Comparison of ENCODE assay signal across 20 cellular contexts in genomic region chr5:174617910-174618309, GRCh38.
"Had no signal": no experiment of that assay in that cellular context is flagged by ENCODE, and none has a peak within 500 bp of the region (broad histone marks: within the 10 kb centered on the region; RNA-seq: fewer than 3 reads in every experiment).

No MANE protein-coding gene starts in this region.

- H3K4me3 ChIP-seq: gastrocnemius medialis, neural progenitor cell, ovary, thoracic aorta, vagina had no signal

- FAIRE-seq: astrocyte, colon, kidney had no signal

- H3K9ac ChIP-seq: neural progenitor cell had no signal

- H3K27ac ChIP-seq: gastrocnemius medialis, neural progenitor cell, ovary, thoracic aorta, vagina, WERI-Rb-1 had no signal

- H3K4me1 ChIP-seq: gastrocnemius medialis, vagina had no signal

- H3K4me2 ChIP-seq: neural progenitor cell had no signal

- H3K4me3 Mint-ChIP-seq: activated CD8-positive, alpha-beta T cell treated with anti-CD3 and anti-CD28 coated beads, Interleukin-2, amount 10 ng/mL, durations not matched to agents 7 days and 5 days; activated naive CD8-positive, alpha-beta T cell treated with anti-CD3 and anti-CD28 coated beads, Interleukin-2, amount 50 U/mL, for 24 hours; activated T-helper 1 cell treated with anti-CD3 and anti-CD28 coated beads, Interleukin-12 subunit alpha, Interleukin-12 subunit beta, Interleukin-2, Interleukin-4 antibody, amounts not matched to agents 30 ng/mL and 10 ng/mL and 1 ng/mL, durations not matched to agents 14 hours and 24 hours and 36 hours; neural progenitor cell; stimulated activated naive CD8-positive, alpha-beta T cell treated with anti-CD3 and anti-CD28 coated beads, Interleukin-15, amount 100 ng/mL, for 72 hours had no signal

- H2AFZ ChIP-seq: neural progenitor cell had no signal

- H3K36me3 ChIP-seq: gastrocnemius medialis, neural progenitor cell, ovary, thoracic aorta, vagina, WERI-Rb-1 had no signal

- H3K36me3 Mint-ChIP-seq: neural progenitor cell had no signal

- H3K27me3 ChIP-seq: neural progenitor cell, ovary, vagina had no signal

- H3K4me1 Mint-ChIP-seq: activated naive CD8-positive, alpha-beta T cell treated with anti-CD3 and anti-CD28 coated beads, Interleukin-2, amount 50 U/mL, for 24 hours; stimulated activated naive CD8-positive, alpha-beta T cell treated with anti-CD3 and anti-CD28 coated beads, Interleukin-15, amount 100 ng/mL, for 72 hours had no signal

- H3K27ac Mint-ChIP-seq: activated CD8-positive, alpha-beta T cell treated with anti-CD3 and anti-CD28 coated beads, Interleukin-2, amount 10 ng/mL, durations not matched to agents 7 days and 5 days; activated naive CD8-positive, alpha-beta T cell treated with anti-CD3 and anti-CD28 coated beads, Interleukin-2, amount 50 U/mL, for 24 hours; activated T-helper 1 cell treated with anti-CD3 and anti-CD28 coated beads, Interleukin-12 subunit alpha, Interleukin-12 subunit beta, Interleukin-2, Interleukin-4 antibody, amounts not matched to agents 30 ng/mL and 10 ng/mL and 1 ng/mL, durations not matched to agents 14 hours and 24 hours and 36 hours; stimulated activated naive CD8-positive, alpha-beta T cell treated with anti-CD3 and anti-CD28 coated beads, Interleukin-15, amount 100 ng/mL, for 72 hours had no signal

- H3K9me3 ChIP-seq: gastrocnemius medialis, ovary, thoracic aorta, vagina had no signal

- DNase-seq: activated CD4-positive, alpha-beta T cell treated with anti-CD3 and anti-CD28 coated beads for 48 hours; activated CD8-positive, alpha-beta memory T cell treated with anti-CD3 and anti-CD28 coated beads, Interleukin-2, amount 50 U/mL, for 48 hours; activated CD8-positive, alpha-beta T cell treated with anti-CD3 and anti-CD28 coated beads, Interleukin-2, amount 10 ng/mL, durations not matched to agents 7 days and 5 days; activated naive CD4-positive, alpha-beta T cell; activated naive CD8-positive, alpha-beta T cell treated with anti-CD3 and anti-CD28 coated beads, Interleukin-2, amount 50 U/mL, for 24 hours; effector CD4-positive, alpha-beta T cell; gastrocnemius medialis; kidney; left ventricle myocardium superior; ovary; retina; stimulated activated CD4-positive, alpha-beta T cell treated with anti-CD3 and anti-CD28 coated beads, Interleukin-4, amount 100 ng/mL, for 4 hours; stimulated activated naive CD8-positive, alpha-beta T cell treated with anti-CD3 and anti-CD28 coated beads, Interleukin-15, amount 100 ng/mL, for 72 hours; WERI-Rb-1 had no signal

- H3K9me3 Mint-ChIP-seq: activated T-helper 1 cell treated with anti-CD3 and anti-CD28 coated beads, Interleukin-12 subunit alpha, Interleukin-12 subunit beta, Interleukin-2, Interleukin-4 antibody, amounts not matched to agents 30 ng/mL and 10 ng/mL and 1 ng/mL, durations not matched to agents 14 hours and 24 hours and 36 hours; stimulated activated naive CD8-positive, alpha-beta T cell treated with anti-CD3 and anti-CD28 coated beads, Interleukin-15, amount 100 ng/mL, for 72 hours had no signal
